ENCODE assay signal across 20 cellular contexts in genomic region chr10:72801263-72801868, GRCh38.
DNase-seq lines count a peak whose midpoint lies in the region; ATAC-seq and TF ChIP-seq lines count a peak whose summit lies in the region.
"Had no signal": no experiment of that assay in that cellular context is flagged by ENCODE, and none has a peak within 500 bp of the region (broad histone marks: within the 10 kb centered on the region; RNA-seq: fewer than 3 reads in every experiment).

No MANE protein-coding gene starts in this region.

- POLR2A ChIA-PET in PC-9 (lab: Charles Lee; ENCODE audit: unreplicated experiment) = interaction anchor here (0.6 kb wide), 1 partner anchor 294 kb away, joined by 31 read pairs; no protein-coding TSS in a partner anchor

- H2AFZ ChIP-seq in PC-9 (no peak overlapping the region), mesenchymal stem cell (ENCODE audit: low read depth, low read length) (no peak overlapping the region)

- TF ChIP-seq CTCF in PC-9 (conservative IDR thresholded peaks at IDR 0.05) (no peak), endothelial cell (IDR thresholded peaks at IDR 0.05; ENCODE audit: unreplicated experiment) (no peak)

- no peaks in the 10 kb centered on the region for H3K79me2 ChIP-seq in PC-9 (ENCODE audit: low read depth)

- H3F3A ChIP-seq in PC-9 (ENCODE audit: insufficient read depth, low read depth) = peaks cover 8% of the 10 kb centered on the region; the same call in 1 of the 2 replicates

- CTCF ChIA-PET in activated CD8-positive, alpha-beta memory T cell treated with anti-CD3 and anti-CD28 coated beads, Interleukin-2, amount 10 ng/mL, durations not matched to agents 7 days and 5 days (lab: Charles Lee) = interaction anchor here (0.7 to 1.5 kb wide), 3 partner anchors 12 to 284 kb away, joined by 3 to 6 read pairs (median 4); no protein-coding TSS in a partner anchor
- CTCF ChIA-PET in PC-9 (lab: Charles Lee) = interaction anchor here (0.7 kb wide), 1 partner anchor 950 kb away, joined by 3 read pairs; the partner anchor contains the start of gene PSAP

- ATAC-seq in activated CD8-positive, alpha-beta memory T cell treated with anti-CD3 and anti-CD28 coated beads, Interleukin-2, amount 10 ng/mL, durations not matched to agents 7 days and 5 days = peak; percentile 12

- peaks cover 8% of the 10 kb centered on the region for H3K79me1 ChIP-seq in mesenchymal stem cell (replicated peaks; ENCODE audit: low read length, poor library complexity, severe bottlenecking)

- no peak overlapping the region for H3K4me2 ChIP-seq in PC-9
- H3K4me2 ChIP-seq in mesenchymal stem cell (ENCODE audit: low read length, poor library complexity, severe bottlenecking) = no peak overlapping the region

- no peak overlapping the region for H3K18ac ChIP-seq in mesenchymal stem cell (ENCODE audit: low read depth in 1 of 2, low read length in 2 of 2)

- no peak overlapping the region for H3K23ac ChIP-seq in mesenchymal stem cell (ENCODE audit: low read length in 2 of 2)

- BruUV-seq in PC-9 (replicated peaks; lab: Mats Ljungman, UMichigan) = no TSS peak

- H2BK15ac ChIP-seq in mesenchymal stem cell (ENCODE audit: low read depth, poor library complexity, severe bottlenecking) = no peak overlapping the region

- no peaks in the 10 kb centered on the region for H3K9me3 ChIP-seq in PC-9 (ENCODE audit: insufficient read depth, low read depth)
- H3K9me3 ChIP-seq in mesenchymal stem cell (ENCODE audit: control insufficient read depth, low read length) = no peaks in the 10 kb centered on the region

- H3K4ac ChIP-seq in mesenchymal stem cell (ENCODE audit: low read depth in 1 of 2, low read length in 2 of 2) = no peak overlapping the region

- no peak overlapping the region for H4K91ac ChIP-seq in mesenchymal stem cell (ENCODE audit: low read length)

- no peaks in the 10 kb centered on the region for H3K36me3 Mint-ChIP-seq in activated CD8-positive, alpha-beta memory T cell treated with anti-CD3 and anti-CD28 coated beads, Interleukin-2, amount 10 ng/mL, durations not matched to agents 7 days and 5 days
- peaks cover 3% of the 10 kb centered on the region for H3K36me3 Mint-ChIP-seq in endothelial cell (ENCODE audit: low read depth, unreplicated experiment)

- no peak overlapping the region for H4K8ac ChIP-seq in mesenchymal stem cell (ENCODE audit: low read length)

- no peaks in the 10 kb centered on the region for H3K9me3 Mint-ChIP-seq in activated CD8-positive, alpha-beta memory T cell treated with anti-CD3 and anti-CD28 coated beads, Interleukin-2, amount 10 ng/mL, durations not matched to agents 7 days and 5 days (ENCODE audit: low read depth)
- no peaks in the 10 kb centered on the region for H3K9me3 Mint-ChIP-seq in endothelial cell (ENCODE audit: unreplicated experiment)
- H3K9me3 Mint-ChIP-seq: neural crest cell had no signal

- peaks cover 13% of the 10 kb centered on the region for H3K4me1 Mint-ChIP-seq in activated CD8-positive, alpha-beta memory T cell treated with anti-CD3 and anti-CD28 coated beads, Interleukin-2, amount 10 ng/mL, durations not matched to agents 7 days and 5 days
- peaks cover 35% of the 10 kb centered on the region for H3K4me1 Mint-ChIP-seq in endothelial cell (ENCODE audit: unreplicated experiment)
- H3K4me1 Mint-ChIP-seq: B cell, neural crest cell had no signal

- H3K36me3 ChIP-seq in PC-9 (ENCODE audit: low read depth) (peaks cover 6% of the 10 kb centered on the region; the same call in 1 of the 2 replicates), mesenchymal stem cell (ENCODE audit: control insufficient read depth in 1 of 2, insufficient read depth in 2 of 2, low read depth in 1 of 2, low read length in 2 of 2) (no peaks in the 10 kb centered on the region)

- H3K4me3 Mint-ChIP-seq in activated CD8-positive, alpha-beta memory T cell treated with anti-CD3 and anti-CD28 coated beads, Interleukin-2, amount 10 ng/mL, durations not matched to agents 7 days and 5 days = no peak overlapping the region
- no peak overlapping the region for H3K4me3 Mint-ChIP-seq in endothelial cell (ENCODE audit: unreplicated experiment)
- H3K4me3 Mint-ChIP-seq: B cell, neural crest cell had no signal

- no peak overlapping the region for H3K14ac ChIP-seq in mesenchymal stem cell (ENCODE audit: low read length in 2 of 2)

- no peaks in the 10 kb centered on the region for H4K20me1 ChIP-seq in PC-9 (ENCODE audit: insufficient read depth)

- no peak overlapping the region for H2BK12ac ChIP-seq in mesenchymal stem cell (ENCODE audit: low read length in 2 of 2)

- no peaks in the 10 kb centered on the region for H3K27me3 ChIP-seq in PC-9 (ENCODE audit: insufficient read depth, low read depth)
- no peaks in the 10 kb centered on the region for H3K27me3 ChIP-seq in mesenchymal stem cell (ENCODE audit: control insufficient read depth in 1 of 2, insufficient read depth in 1 of 2, low read length in 2 of 2)

- no peak overlapping the region for H2AK5ac ChIP-seq in mesenchymal stem cell (ENCODE audit: low read length, severe bottlenecking)

- H3K4me1 ChIP-seq in PC-9 (replicated peaks; ENCODE audit: insufficient read depth) (peaks cover 38% of the 10 kb centered on the region), mesenchymal stem cell (ENCODE audit: control insufficient read depth, insufficient read depth, low read depth, low read length) (peaks cover 1% of the 10 kb centered on the region)

- no peak for DNase-seq in activated CD8-positive, alpha-beta memory T cell treated with anti-CD3 and anti-CD28 coated beads, Interleukin-2, amount 10 ng/mL, durations not matched to agents 7 days and 5 days
- no peak for DNase-seq in activated CD8-positive, alpha-beta memory T cell treated with anti-CD3 and anti-CD28 coated beads for 24 hours
- no peak for DNase-seq in PC-9
- no peak for DNase-seq in endothelial cell (ENCODE audit: low spot score)
- no peak for DNase-seq in mesenchymal stem cell
- DNase-seq in NCI-H1694 (lab: John Stamatoyannopoulos, UW) = no peak
- no peak for DNase-seq in dermis blood vessel endothelial cell
- DNase-seq: activated CD4-positive, alpha-beta T cell treated with anti-CD3 and anti-CD28 coated beads for 4 hours; activated naive CD4-positive, alpha-beta T cell treated with Interleukin-2 at 50 U/mL for 16 hours; effector memory CD4-positive, alpha-beta T cell; erythroblast; Kasumi-1; mammary epithelial cell; right cardiac atrium; SIG-M5; stimulated activated CD4-positive, alpha-beta T cell treated with anti-CD3 and anti-CD28 coated beads, Interleukin-1b, Interleukin-23, amount 100 ng/mL, for 48 hours; stimulated activated naive CD4-positive, alpha-beta T cell treated with Interleukin-2 at 50 U/mL for 16 hours had no signal

- WGBS in mesenchymal stem cell = 100% methylated on average over 1 of the region's 5 CpGs

- H3K4me3 ChIP-seq in PC-9 (no peak overlapping the region), mesenchymal stem cell (ENCODE audit: insufficient read depth in 1 of 2, low read depth in 1 of 2, low read length in 2 of 2) (no peak overlapping the region)
- H3K4me3 ChIP-seq: coronary artery had no signal

- H3K27ac Mint-ChIP-seq in activated CD8-positive, alpha-beta memory T cell treated with anti-CD3 and anti-CD28 coated beads, Interleukin-2, amount 10 ng/mL, durations not matched to agents 7 days and 5 days = no peak overlapping the region
- H3K27ac Mint-ChIP-seq in endothelial cell (ENCODE audit: unreplicated experiment) = peak overlapping the region; percentile 95
- H3K27ac Mint-ChIP-seq: B cell had no signal

- H2BK5ac ChIP-seq in mesenchymal stem cell (ENCODE audit: low read depth, low read length, poor library complexity, severe bottlenecking) = no peak overlapping the region

- no peaks in the 10 kb centered on the region for H3K9me2 ChIP-seq in PC-9 (ENCODE audit: insufficient read depth)

- no peaks in the 10 kb centered on the region for H3K27me3 Mint-ChIP-seq in activated CD8-positive, alpha-beta memory T cell treated with anti-CD3 and anti-CD28 coated beads, Interleukin-2, amount 10 ng/mL, durations not matched to agents 7 days and 5 days
- peaks cover 1% of the 10 kb centered on the region for H3K27me3 Mint-ChIP-seq in endothelial cell (ENCODE audit: unreplicated experiment)
- H3K27me3 Mint-ChIP-seq: B cell had no signal

- H3K9ac ChIP-seq in mesenchymal stem cell (ENCODE audit: low read length) = no peak overlapping the region

- intact Hi-C loops in PC-9 (cut with micrococcal nuclease; ENCODE audit: unreplicated experiment) = loop anchor here (5.0 kb wide), 1 partner anchor 84 kb away; no protein-coding TSS in a partner anchor

- H3K27ac ChIP-seq in PC-9 = peak overlapping the region; percentile 32; the same call in 1 of the 2 replicates
- H3K27ac ChIP-seq in mesenchymal stem cell (ENCODE audit: low read length, poor library complexity, severe bottlenecking) = no peak overlapping the region
- H3K27ac ChIP-seq: coronary artery had no signal

- no peak overlapping the region for H2BK120ac ChIP-seq in mesenchymal stem cell (ENCODE audit: low read depth, low read length)
